ENCODE assay signal across 1 cellular context in the genomic region with DNA sequence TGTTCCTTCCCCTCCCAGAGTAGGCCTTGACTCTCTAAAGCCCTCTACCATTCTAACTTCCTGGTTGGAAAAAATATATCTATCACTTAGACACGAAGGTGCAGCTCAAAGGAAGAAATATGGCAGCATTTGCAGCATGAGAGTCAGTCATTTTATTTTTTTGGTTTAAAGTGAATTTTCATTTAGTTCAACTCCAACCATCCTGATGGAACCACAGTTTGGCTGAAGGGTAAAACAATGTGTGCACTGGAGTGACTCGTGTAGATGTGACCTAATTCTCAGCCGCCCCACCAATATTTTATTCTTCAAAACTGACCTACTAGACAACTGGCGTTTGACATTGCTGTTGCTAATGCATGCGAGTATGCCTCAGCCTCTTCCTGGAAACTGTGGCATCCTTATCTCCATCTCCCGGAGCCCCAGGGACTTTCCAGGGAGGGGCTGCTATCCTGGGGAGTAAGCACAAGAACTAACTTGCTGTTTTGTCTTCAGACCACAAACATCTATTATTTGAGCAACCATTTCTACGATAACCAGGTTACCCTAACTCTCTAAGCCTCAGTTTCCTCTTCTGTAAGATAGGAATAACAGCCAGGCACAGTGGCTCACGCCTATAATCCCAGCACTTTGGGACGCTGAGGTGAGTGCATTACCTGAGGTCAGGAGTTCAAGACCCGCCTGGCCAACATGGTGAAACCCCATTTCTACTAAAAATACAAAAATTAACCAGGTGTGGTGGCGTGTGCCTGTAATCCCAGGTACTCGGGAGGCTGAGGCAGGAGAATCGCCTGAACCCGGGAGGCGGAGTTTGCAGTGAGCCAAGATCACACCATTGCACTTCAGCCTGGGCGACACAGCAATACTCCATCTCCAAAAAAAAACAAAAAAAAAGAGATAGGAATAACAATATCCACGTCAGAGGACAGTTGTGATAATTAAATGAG.
TF ChIP-seq lines count a peak whose summit lies in the region.

No MANE protein-coding gene starts in this region.

TF ChIP-seq in K562, 482 proteins besides CTCF, POLR2A, EP300 and RAD21 (continued from another document):
- TF ChIP-seq NR2F6 (CRISPR knock-in tag; IDR thresholded peaks at IDR 0.05) (0 out of 2 replicates have a peak, but pooled peaks have one; percentile 46), HLTF (IDR thresholded peaks at IDR 0.05) (no peak), RFX1 (IDR thresholded peaks at IDR 0.05) (peak; percentile 60), FOXK1 (CRISPR knock-in tag; IDR thresholded peaks at IDR 0.05; ENCODE audit: borderline replicate concordance) (no peak), ZBTB8A (IDR thresholded peaks at IDR 0.05; ENCODE audit: partially characterized antibody) (no peak), SOX6 (IDR thresholded peaks at IDR 0.05) (peak; percentile 78), HDAC3 (IDR thresholded peaks at IDR 0.05; ENCODE audit: borderline replicate concordance, partially characterized antibody) (no peak), RFX7 (CRISPR knock-in tag; IDR thresholded peaks at IDR 0.05) (no peak), MAZ (CRISPR knock-in tag; conservative IDR thresholded peaks at IDR 0.05 in 1 of 2, IDR thresholded peaks at IDR 0.05 in 1 of 2) (peak; percentile 86 to 96), KLF6 (CRISPR knock-in tag; IDR thresholded peaks at IDR 0.05; ENCODE audit: borderline replicate concordance) (no peak), PTRF (tag; IDR thresholded peaks at IDR 0.05) (peak; percentile 13; the same call in 1 of the 2 replicates), CREM (IDR thresholded peaks at IDR 0.05; ENCODE audit: low read depth) (0 out of 2 replicates have a peak, but pooled peaks have one; percentile 29), TBL1XR1 (IDR thresholded peaks at IDR 0.05; ENCODE audit: low read length in 2 of 2) (peak; percentile 34 to 65; a peak in 1 of 4 replicates)
- TF ChIP-seq, protein P1, sequence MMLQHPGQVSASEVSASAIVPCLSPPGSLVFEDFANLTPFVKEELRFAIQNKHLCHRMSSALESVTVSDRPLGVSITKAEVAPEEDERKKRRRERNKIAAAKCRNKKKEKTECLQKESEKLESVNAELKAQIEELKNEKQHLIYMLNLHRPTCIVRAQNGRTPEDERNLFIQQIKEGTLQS (IDR thresholded peaks at IDR 0.05): peak; percentile 29; the same call in 1 of the 2 replicates
- TF ChIP-seq, protein P1 (CRISPR knock-in tag; conservative IDR thresholded peaks at IDR 0.05): 0 out of 2 replicates have a peak, but pooled peaks have one; percentile 34
- TF ChIP-seq, protein P2, sequence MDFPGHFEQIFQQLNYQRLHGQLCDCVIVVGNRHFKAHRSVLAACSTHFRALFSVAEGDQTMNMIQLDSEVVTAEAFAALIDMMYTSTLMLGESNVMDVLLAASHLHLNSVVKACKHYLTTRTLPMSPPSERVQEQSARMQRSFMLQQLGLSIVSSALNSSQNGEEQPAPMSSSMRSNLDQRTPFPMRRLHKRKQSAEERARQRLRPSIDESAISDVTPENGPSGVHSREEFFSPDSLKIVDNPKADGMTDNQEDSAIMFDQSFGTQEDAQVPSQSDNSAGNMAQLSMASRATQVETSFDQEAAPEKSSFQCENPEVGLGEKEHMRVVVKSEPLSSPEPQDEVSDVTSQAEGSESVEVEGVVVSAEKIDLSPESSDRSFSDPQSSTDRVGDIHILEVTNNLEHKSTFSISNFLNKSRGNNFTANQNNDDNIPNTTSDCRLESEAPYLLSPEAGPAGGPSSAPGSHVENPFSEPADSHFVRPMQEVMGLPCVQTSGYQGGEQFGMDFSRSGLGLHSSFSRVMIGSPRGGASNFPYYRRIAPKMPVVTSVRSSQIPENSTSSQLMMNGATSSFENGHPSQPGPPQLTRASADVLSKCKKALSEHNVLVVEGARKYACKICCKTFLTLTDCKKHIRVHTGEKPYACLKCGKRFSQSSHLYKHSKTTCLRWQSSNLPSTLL (IDR thresholded peaks at IDR 0.05): 0 out of 2 replicates have a peak, but pooled peaks have one; percentile 30
TF ChIP-seq in K562: peak in this region for 103.
